ENCODE assay signal across 23 cellular contexts in the genomic region with DNA sequence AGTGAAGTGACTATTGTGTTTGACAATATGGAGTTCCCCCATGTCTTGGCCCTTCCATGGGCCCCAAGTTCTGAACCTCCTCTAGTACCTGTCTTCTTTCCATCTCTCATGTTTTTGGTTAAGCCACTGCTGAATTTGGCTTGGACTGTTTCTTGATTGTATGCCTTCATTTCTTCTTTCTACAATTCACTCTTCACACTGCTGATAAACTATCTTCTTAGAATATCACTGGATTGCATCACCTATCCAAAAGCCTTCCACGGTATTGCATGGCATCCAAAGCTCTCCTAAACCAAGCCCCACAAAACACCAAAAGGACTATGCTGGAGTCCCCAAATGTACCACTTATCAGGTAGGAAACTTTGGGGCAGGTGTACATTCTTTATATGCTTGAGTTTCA.
"Had no signal": no experiment of that assay in that cellular context is flagged by ENCODE, and none has a peak within 500 bp of the region (broad histone marks: within the 10 kb centered on the region; RNA-seq: fewer than 3 reads in every experiment).

No MANE protein-coding gene starts in this region.

- H3K4me3 ChIP-seq: PC-9, Peyer's patch, SJCRH30 had no signal

- DNase-seq: Kasumi-1, MM.1S, NCI-H1092 treated with DMSO at 0.1 percent for 48 hours, NCI-H1436, NCI-H187, NCI-H2029, NCI-H2081 treated with DMSO at 0.1 percent for 48 hours, NCI-H2171, NCI-H226, NCI-H446, NCI-H510A, NCI-H524 treated with DMSO at 0.1 percent for 48 hours, NCI-H69, NCI-H774, OCI-M1, PC-9, Peyer's patch, SHP77 treated with DMSO at 0.1 percent for 48 hours, SJCRH30, T-helper 1 cell had no signal

- H3K27me3 ChIP-seq: Peyer's patch, SJCRH30 had no signal

- H3K27ac ChIP-seq: KMS-11, PC-9, Peyer's patch, SJCRH30 had no signal

- ATAC-seq: Right ventricle myocardium inferior, SK-N-SH treated with all-trans-retinoic acid at 6 μM for 48 hours had no signal
